In the genomic region with DNA sequence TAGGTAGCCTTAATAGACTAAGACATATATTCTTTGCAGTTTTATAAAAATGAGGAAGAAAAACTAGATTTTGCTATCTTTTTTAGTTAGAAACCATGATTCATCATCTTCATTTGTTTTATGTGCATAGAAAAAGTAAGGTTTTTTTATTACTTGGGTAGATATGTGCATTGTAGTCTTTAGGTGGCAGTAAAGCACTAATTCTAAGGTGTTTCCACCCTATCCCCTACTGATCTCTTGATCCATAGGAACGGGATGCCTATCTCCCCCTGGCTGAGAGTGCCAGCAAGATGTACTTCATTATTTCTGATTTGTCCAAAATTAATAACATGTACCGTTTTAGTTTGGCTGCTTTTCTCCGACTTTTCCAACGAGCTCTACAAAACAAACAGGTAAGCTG, we compare ENCODE assay signal across 9 cellular contexts.
DNase-seq lines count a peak whose midpoint lies in the region; ATAC-seq, FAIRE-seq and TF ChIP-seq lines count a peak whose summit lies in the region.
"Had no signal": no experiment of that assay in that cellular context is flagged by ENCODE, and none has a peak within 500 bp of the region (broad histone marks: within the 10 kb centered on the region; RNA-seq: fewer than 3 reads in every experiment).

No MANE protein-coding gene starts in this region.

- TF ChIP-seq CTCF in bronchial epithelial cell (IDR thresholded peaks at IDR 0.05; ENCODE audit: insufficient read depth, low read length, severe bottlenecking) (peak; percentile 32), osteoblast (IDR thresholded peaks at IDR 0.05; ENCODE audit: extremely low read depth, low read depth, low read length) (peak; percentile 40), GM10248 (IDR thresholded peaks at IDR 0.05; ENCODE audit: control extremely low read depth, extremely low read depth, low read depth, missing control alignments) (no peak)

- DNase-seq in NCI-H1092 treated with DMSO at 0.1 percent for 48 hours (lab: John Stamatoyannopoulos, UW) (peak; percentile 17), NCI-H1092 (lab: John Stamatoyannopoulos, UW) (no peak), NCI-H526 (lab: John Stamatoyannopoulos, UW) (peak; percentile 64 to 89), bronchial epithelial cell (ENCODE audit: low read depth) (peak; percentile 46), osteoblast (ENCODE audit: insufficient read length, low spot score, missing footprints) (no peak), GM10248 (ENCODE audit: extremely low spot score) (no peak)
- DNase-seq: activated CD4-positive, alpha-beta T cell treated with anti-CD3 and anti-CD28 coated beads for 36 hours had no signal

- H2AFZ ChIP-seq in osteoblast (ENCODE audit: low read length), result no peak overlapping the region

- H3K27me3 ChIP-seq in bronchial epithelial cell (ENCODE audit: control insufficient read depth, insufficient read depth, low read length), result no peaks in the 10 kb centered on the region
- no peaks in the 10 kb centered on the region for H3K27me3 ChIP-seq in osteoblast (ENCODE audit: insufficient read depth, low read length)

- H3K79me2 ChIP-seq in osteoblast (ENCODE audit: insufficient read depth, low read length), result no peaks in the 10 kb centered on the region

- ATAC-seq in HG03565 (IDR thresholded peaks at IDR 0.05; ENCODE audit: unreplicated experiment), result no peak
- ATAC-seq in GM21526 (IDR thresholded peaks at IDR 0.05; ENCODE audit: low FRiP score, unreplicated experiment), result no peak
- ATAC-seq: activated CD4-positive, alpha-beta T cell treated with anti-CD3 and anti-CD28 coated beads for 36 hours had no signal

- H3K36me3 ChIP-seq in bronchial epithelial cell (ENCODE audit: control insufficient read depth, insufficient read depth, low read length), result no peaks in the 10 kb centered on the region
- peaks cover 4% of the 10 kb centered on the region for H3K36me3 ChIP-seq in osteoblast (ENCODE audit: insufficient read depth, low read length)

- H3K9me3 ChIP-seq in osteoblast (ENCODE audit: low read depth, low read length), result no peaks in the 10 kb centered on the region

- no peaks in the 10 kb centered on the region for H4K20me1 ChIP-seq in osteoblast (ENCODE audit: insufficient read depth, low read length)

- FAIRE-seq in bronchial epithelial cell (lab: Jason Lieb, UNC), result no peak

- no peak overlapping the region for H3K27ac ChIP-seq in osteoblast (ENCODE audit: low read depth, low read length)

- POLR2A ChIA-PET in GM10248 (lab: Yijun Ruan, JAX), result no interaction called here

- no peak overlapping the region for H3K4me2 ChIP-seq in osteoblast (ENCODE audit: insufficient read depth, low read length)

- CTCF ChIA-PET in GM10248 (lab: Yijun Ruan, JAX), result interaction anchor here (1.8 kb wide), 1 partner anchor 10 kb away, joined by 6 read pairs; no protein-coding TSS in a partner anchor

- H3K4me3 ChIP-seq in bronchial epithelial cell (ENCODE audit: low read depth, low read length), result no peak overlapping the region
- no peak overlapping the region for H3K4me3 ChIP-seq in osteoblast (ENCODE audit: insufficient read depth, low read length)

- H3K4me1 ChIP-seq in osteoblast (ENCODE audit: insufficient read depth, low read length), result no peaks in the 10 kb centered on the region

Comparison
In these comparisons a context has a peak if more than half of its experiments do, and no peak if none do; other contexts are left out.
1. DNase-seq: peak in NCI-H1092 treated with DMSO at 0.1 percent for 48 hours (single experiment), NCI-H526 (2 of 2) and bronchial epithelial cell (single experiment); none in NCI-H1092 (single experiment), osteoblast (single experiment) and GM10248 (single experiment).